Comparison of ENCODE assay signal across 23 cellular contexts in genomic region chr12:58883576-58884334, GRCh38. TPM values are rescaled to one million over a fixed set of nuclear protein-coding genes. Genes with fewer than 3 reads are reported as not detected.
DNase-seq lines count a peak whose midpoint lies in the region; ATAC-seq and TF ChIP-seq lines count a peak whose summit lies in the region.
"Had no signal": no experiment of that assay in that cellular context is flagged by ENCODE, and none has a peak within 500 bp of the region (broad histone marks: within the 10 kb centered on the region; RNA-seq: fewer than 3 reads in every experiment).

No MANE protein-coding gene starts in this region.

- no peak overlapping the region for H3K4me2 ChIP-seq in osteoblast (ENCODE audit: insufficient read depth, low read length)

- no peaks in the 10 kb centered on the region for H3K27me3 ChIP-seq in osteoblast (ENCODE audit: insufficient read depth, low read length)
- no peaks in the 10 kb centered on the region for H3K27me3 ChIP-seq in left ventricle myocardium inferior (ENCODE audit: low read depth)
- H3K27me3 ChIP-seq: esophagus muscularis mucosa had no signal

- peaks cover 97% of the 10 kb centered on the region for H3K36me3 Mint-ChIP-seq in Calu3 (ENCODE audit: insufficient read depth, unreplicated experiment)
- H3K36me3 Mint-ChIP-seq: activated naive CD8-positive, alpha-beta T cell; stimulated activated naive B cell treated with anti-CD40 and anti-IgM and Interleukin-4, amounts not matched to agents 10 μg/mL and 1 μg/mL and 100 μg/mL, for 72 hours had no signal

- no peak for TF ChIP-seq CTCF in Calu3 (IDR thresholded peaks at IDR 0.05; ENCODE audit: unreplicated experiment)
- no peak for TF ChIP-seq CTCF in coronary artery (IDR thresholded peaks at IDR 0.05)
- no peak for TF ChIP-seq CTCF in osteoblast (IDR thresholded peaks at IDR 0.05; ENCODE audit: extremely low read depth, low read depth, low read length)
- TF ChIP-seq CTCF in left ventricle myocardium inferior (IDR thresholded peaks at IDR 0.05; ENCODE audit: borderline replicate concordance): no peak

- no peak overlapping the region for H3K4me3 Mint-ChIP-seq in Calu3 (ENCODE audit: low read depth, unreplicated experiment)
- H3K4me3 Mint-ChIP-seq: activated naive CD8-positive, alpha-beta T cell; stimulated activated naive B cell treated with anti-CD40 and anti-IgM and Interleukin-4, amounts not matched to agents 10 μg/mL and 1 μg/mL and 100 μg/mL, for 72 hours; T-helper 2 cell treated with Interferon-gamma antibody and Interleukin-4, amounts not matched to agents 5 μg/mL and 100 μg/mL, for 36 hours had no signal

- peak overlapping the region; percentile 25 to 62 for H3K27ac ChIP-seq in coronary artery
- H3K27ac ChIP-seq in osteoblast (ENCODE audit: low read depth, low read length): no peak overlapping the region
- no peak overlapping the region for H3K27ac ChIP-seq in left ventricle myocardium inferior (replicated peaks)
- H3K27ac ChIP-seq: lower lobe of right lung had no signal

- no peak overlapping the region for H3K4me3 ChIP-seq in coronary artery
- no peak overlapping the region for H3K4me3 ChIP-seq in osteoblast (ENCODE audit: insufficient read depth, low read length)
- no peak overlapping the region for H3K4me3 ChIP-seq in left ventricle myocardium inferior
- H3K4me3 ChIP-seq: esophagus muscularis mucosa, lower lobe of right lung, thoracic aorta had no signal

- peaks cover 49% of the 10 kb centered on the region for H3K4me1 Mint-ChIP-seq in Calu3 (ENCODE audit: low read depth, unreplicated experiment)
- H3K4me1 Mint-ChIP-seq: stimulated activated naive B cell treated with anti-CD40 and anti-IgM and Interleukin-4, amounts not matched to agents 10 μg/mL and 1 μg/mL and 100 μg/mL, for 72 hours had no signal

- no peaks in the 10 kb centered on the region for H3K27me3 Mint-ChIP-seq in Calu3 (ENCODE audit: unreplicated experiment)
- H3K27me3 Mint-ChIP-seq: activated naive CD8-positive, alpha-beta T cell; stimulated activated naive B cell treated with anti-CD40 and anti-IgM and Interleukin-4, amounts not matched to agents 10 μg/mL and 1 μg/mL and 100 μg/mL, for 72 hours had no signal

- no peaks in the 10 kb centered on the region for H3K9me3 Mint-ChIP-seq in Calu3 (ENCODE audit: low read depth, unreplicated experiment)
- H3K9me3 Mint-ChIP-seq: stimulated activated naive B cell treated with anti-CD40 and anti-IgM and Interleukin-4, amounts not matched to agents 10 μg/mL and 1 μg/mL and 100 μg/mL, for 72 hours; T-helper 2 cell treated with Interferon-gamma antibody and Interleukin-4, amounts not matched to agents 5 μg/mL and 100 μg/mL, for 36 hours had no signal

- H3K4me1 ChIP-seq in osteoblast (ENCODE audit: insufficient read depth, low read length): no peaks in the 10 kb centered on the region
- H3K4me1 ChIP-seq in left ventricle myocardium inferior: peaks cover 15% of the 10 kb centered on the region

- H3K9me3 ChIP-seq in osteoblast (ENCODE audit: low read depth, low read length): no peaks in the 10 kb centered on the region
- H3K9me3 ChIP-seq in left ventricle myocardium inferior (replicated peaks): no peaks in the 10 kb centered on the region
- H3K9me3 ChIP-seq: esophagus muscularis mucosa, lower lobe of right lung, thoracic aorta had no signal

- H2AFZ ChIP-seq in osteoblast (ENCODE audit: low read length): no peak overlapping the region

- no peaks in the 10 kb centered on the region for H3K79me2 ChIP-seq in osteoblast (ENCODE audit: insufficient read depth, low read length)

- no TSS peak for BruUV-seq in Calu3 (replicated peaks; lab: Mats Ljungman, UMichigan)

- H3K36me3 ChIP-seq in osteoblast (ENCODE audit: insufficient read depth, low read length): peaks cover 71% of the 10 kb centered on the region
- H3K36me3 ChIP-seq in left ventricle myocardium inferior: peaks cover 80% of the 10 kb centered on the region

- no peak for DNase-seq in Calu3
- no peak for DNase-seq in coronary artery (ENCODE audit: low spot score)
- DNase-seq in osteoblast (ENCODE audit: insufficient read length, low spot score, missing footprints): no peak
- DNase-seq in GM03348 (ENCODE audit: low spot score): no peak
- DNase-seq in left ventricle myocardium inferior: no peak
- no peak for DNase-seq in KG1 (lab: John Stamatoyannopoulos, UW)
- DNase-seq: 8988T; activated CD4-positive, alpha-beta T cell treated with anti-CD3 and anti-CD28 coated beads, Interleukin-2, amount 50 U/mL, for 1 hour; DMS79; effector memory CD4-positive, alpha-beta T cell; islet precursor cell; lower lobe of right lung; NCI-H2171 treated with DMSO at 0.1 percent for 48 hours; NCI-H526; RPMI8226; stimulated activated CD4-positive, alpha-beta T cell treated with anti-CD3 and anti-CD28 coated beads, Interleukin-2, amount 100 ng/mL, for 48 hours; stimulated activated naive B cell treated with anti-CD40 and anti-IgM and Interleukin-4, amounts not matched to agents 10 μg/mL and 1 μg/mL and 100 μg/mL, for 72 hours had no signal

- peak overlapping the region; percentile 15 for H3K27ac Mint-ChIP-seq in Calu3 (ENCODE audit: unreplicated experiment)
- H3K27ac Mint-ChIP-seq: activated naive CD8-positive, alpha-beta T cell; stimulated activated naive B cell treated with anti-CD40 and anti-IgM and Interleukin-4, amounts not matched to agents 10 μg/mL and 1 μg/mL and 100 μg/mL, for 72 hours; T-helper 2 cell treated with Interferon-gamma antibody and Interleukin-4, amounts not matched to agents 5 μg/mL and 100 μg/mL, for 36 hours had no signal

- ATAC-seq in GM19035 (IDR thresholded peaks at IDR 0.05; ENCODE audit: unreplicated experiment) (peak; percentile 68), HG03095 (IDR thresholded peaks at IDR 0.05; ENCODE audit: unreplicated experiment) (peak; percentile 52)
- ATAC-seq: lower lobe of right lung; stimulated activated naive B cell treated with anti-CD40 and anti-IgM and Interleukin-4, amounts not matched to agents 10 μg/mL and 1 μg/mL and 100 μg/mL, for 72 hours had no signal

- CTCF ChIA-PET in Calu3 (lab: Charles Lee): interaction anchor here (1.1 kb wide), 1 partner anchor 13 kb away, joined by 3 read pairs; no protein-coding TSS in a partner anchor

- intact Hi-C loops in Calu3 (cut with micrococcal nuclease; ENCODE audit: unreplicated experiment) (no loop called here), left ventricle myocardium inferior (cut with micrococcal nuclease) (no loop called here)

- no peaks in the 10 kb centered on the region for H4K20me1 ChIP-seq in osteoblast (ENCODE audit: insufficient read depth, low read length)

RNA-seq across cellular contexts. Expression of gene LRIG3, which starts 36.5 kb away (rescaled TPM):
- total RNA-seq in Calu3 (2022) (261 and 357 TPM in 2 replicates), osteoblast (85.0 and 96.1 TPM in 2 replicates), left ventricle myocardium inferior (4.5 TPM)

Comparison
In these comparisons a context has a peak if more than half of its experiments do, and no peak if none do; other contexts are left out.
1. H3K27ac ChIP-seq: peak in coronary artery (2 of 2); none in osteoblast (single experiment) and left ventricle myocardium inferior (single experiment).
2. RNA of gene LRIG3, which starts 36.5 kb away (total RNA-seq): 261 to 357 TPM in Calu3 and 85.0 to 96.1 TPM in osteoblast; 4.5 TPM in left ventricle myocardium inferior (single experiment); every median in the first group is over 10 times any median in the second.